In the genomic region with DNA sequence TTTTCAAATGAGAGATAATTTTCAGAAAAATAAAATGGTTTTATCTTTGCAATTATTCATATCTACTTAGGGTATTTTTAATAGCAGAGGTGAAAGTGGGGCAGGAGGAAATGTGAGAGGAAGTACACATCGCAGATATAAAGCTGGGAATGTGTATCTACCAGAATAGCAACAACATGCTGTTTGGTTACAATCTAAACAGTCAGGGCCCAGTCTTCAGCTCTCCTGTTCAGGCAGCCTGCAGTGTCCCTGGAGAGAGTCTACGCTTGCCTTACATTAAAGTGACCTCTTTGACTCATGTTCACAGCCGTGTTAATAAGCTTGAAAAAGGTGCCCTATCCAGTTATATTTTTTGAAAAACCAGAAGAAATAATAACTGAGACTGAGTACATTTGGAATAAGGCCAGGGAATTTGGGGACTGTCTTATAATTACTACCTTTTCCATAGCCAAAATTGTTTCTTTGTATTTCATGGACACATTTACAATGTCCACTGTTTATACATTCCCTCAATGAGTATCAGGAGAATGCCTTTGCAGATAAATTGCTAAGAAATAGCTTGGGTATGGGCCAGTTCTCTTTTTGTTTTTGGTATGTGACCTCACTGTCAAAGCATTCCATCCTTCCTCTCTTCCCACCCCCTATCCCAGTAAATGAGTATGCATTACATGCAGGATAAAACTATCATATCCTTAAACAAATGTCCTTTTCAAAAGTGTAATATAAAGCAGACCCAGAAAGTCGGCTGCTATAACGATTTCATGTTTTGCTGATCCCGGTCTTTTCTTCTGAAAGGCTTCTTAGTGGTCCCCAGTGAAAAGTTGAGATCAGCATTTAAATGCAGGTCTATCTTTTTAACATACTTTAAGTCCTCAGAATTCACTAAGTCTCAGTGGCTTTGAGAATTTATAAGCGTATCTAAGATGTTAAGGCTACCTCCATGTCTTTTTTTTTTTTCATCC, we compare ENCODE assay signal across 9 cellular contexts.
DNase-seq lines count a peak whose midpoint lies in the region; ATAC-seq, FAIRE-seq and TF ChIP-seq lines count a peak whose summit lies in the region.
"Had no signal": no experiment of that assay in that cellular context is flagged by ENCODE, and none has a peak within 500 bp of the region (broad histone marks: within the 10 kb centered on the region; RNA-seq: fewer than 3 reads in every experiment).

No MANE protein-coding gene starts in this region.

- no peak overlapping the region for H3K27ac ChIP-seq in K562 (ENCODE audit: extremely low read depth, low read depth, low read length)
- H3K27ac ChIP-seq in Karpas-422 (ENCODE audit: low read length), result no peak overlapping the region
- H3K27ac ChIP-seq: 22Rv1 had no signal

- no peaks in the 10 kb centered on the region for H3K9me3 ChIP-seq in K562 (replicated peaks; ENCODE audit: control insufficient read depth, insufficient read depth, low read depth, low read length)
- H3K9me3 ChIP-seq in skeletal muscle satellite cell (replicated peaks; ENCODE audit: low read length), result no peaks in the 10 kb centered on the region
- H3K9me3 ChIP-seq in Karpas-422 (ENCODE audit: low read length), result no peaks in the 10 kb centered on the region

- POLR2A ChIA-PET in K562 (lab: Yijun Ruan, JAX), result no interaction called here

- H4K20me1 ChIP-seq in K562 (replicated peaks; ENCODE audit: control insufficient read depth, insufficient read depth, low read length) (no peaks in the 10 kb centered on the region), Karpas-422 (ENCODE audit: insufficient read depth, low read depth, low read length) (no peaks in the 10 kb centered on the region)

- H3K36me3 ChIP-seq in K562 (ENCODE audit: control insufficient read depth, insufficient read depth, low read length), result no peaks in the 10 kb centered on the region
- H3K36me3 ChIP-seq in skeletal muscle satellite cell (ENCODE audit: insufficient read depth, low read length), result no peaks in the 10 kb centered on the region
- H3K36me3 ChIP-seq in Karpas-422 (ENCODE audit: insufficient read depth, low read length), result no peaks in the 10 kb centered on the region

- H3K27me3 ChIP-seq in K562 (ENCODE audit: control insufficient read depth in 2 of 2, insufficient read depth in 2 of 2, low read length in 2 of 2), result no peaks in the 10 kb centered on the region
- no peaks in the 10 kb centered on the region for H3K27me3 ChIP-seq in skeletal muscle satellite cell (ENCODE audit: control insufficient read depth, insufficient read depth, low read length)
- H3K27me3 ChIP-seq in Karpas-422 (ENCODE audit: low read length), result no peaks in the 10 kb centered on the region

- CTCF ChIA-PET in K562 (lab: Yijun Ruan, JAX; ENCODE audit: low intra/inter-chr PET ratio), result no interaction called here

- no TSS peak for BruUV-seq in K562 (replicated peaks; lab: Mats Ljungman, UMichigan)

- DNase-seq in DMS 273 (lab: John Stamatoyannopoulos, UW; ENCODE audit: unreplicated experiment) (peak; percentile 13), DMS 273 treated with DMSO at 0.1 percent for 48 hours (lab: John Stamatoyannopoulos, UW) (no peak), K562 (ENCODE audit: extremely low read depth in 1 of 4, low spot score in 3 of 4) (peak in 1 of 4 experiments; percentile 17), hepatic stellate cell (ENCODE audit: low spot score) (peak; percentile 28), Karpas-422 (no peak)

- H3K9me2 ChIP-seq in Karpas-422 (replicated peaks; ENCODE audit: insufficient read depth, low read length), result no peaks in the 10 kb centered on the region

- H2AFZ ChIP-seq in K562 (ENCODE audit: low read depth, low read length), result peak overlapping the region; percentile 42
- no peak overlapping the region for H2AFZ ChIP-seq in Karpas-422 (ENCODE audit: low read length)

- H3K4me2 ChIP-seq in K562 (ENCODE audit: insufficient read depth, low read length), result no peak overlapping the region
- H3K4me2 ChIP-seq in skeletal muscle satellite cell (ENCODE audit: low read length), result peak overlapping the region; percentile 79
- H3K4me2 ChIP-seq in Karpas-422 (ENCODE audit: low read depth, low read length, poor library complexity, severe bottlenecking), result no peak overlapping the region

- H3K4me3 ChIP-seq in K562, result no peak overlapping the region
- peak overlapping the region; percentile 58 for H3K4me3 ChIP-seq in skeletal muscle satellite cell (ENCODE audit: low read length)
- H3K4me3 ChIP-seq in Karpas-422 (ENCODE audit: low read length), result no peak overlapping the region

- H3K9ac ChIP-seq in K562 (ENCODE audit: insufficient read depth in 1 of 2, low read depth in 2 of 2, low read length in 2 of 2) (no peak overlapping the region), skeletal muscle satellite cell (ENCODE audit: low read depth, low read length) (peak overlapping the region; percentile 82), Karpas-422 (ENCODE audit: low read length) (no peak overlapping the region)

- H3K9me1 ChIP-seq in K562 (ENCODE audit: control insufficient read depth, insufficient read depth, low read length), result no peaks in the 10 kb centered on the region

- no peak for TF ChIP-seq POLR2A in K562 (conservative IDR thresholded peaks at IDR 0.05)

- no peak for FAIRE-seq in K562 (lab: Jason Lieb, UNC)

- no peak for TF ChIP-seq RAD21 in K562 (CRISPR knock-in tag; conservative IDR thresholded peaks at IDR 0.05 in 1 of 2, IDR thresholded peaks at IDR 0.05 in 1 of 2)

- ATAC-seq in K562 (peak; percentile 82), HG02763 (IDR thresholded peaks at IDR 0.05; ENCODE audit: unreplicated experiment) (no peak), HG02798 (IDR thresholded peaks at IDR 0.05; ENCODE audit: poor library complexity, unreplicated experiment) (no peak)

- 20% methylated on average over 7 of the region's 7 CpGs for WGBS in K562 (ENCODE audit: insufficient coverage, low coverage, missing lambda C conversion rate)

- in situ Hi-C loops in K562 (cut with MboI), result no loop called here

- H3K79me2 ChIP-seq in K562 (ENCODE audit: control insufficient read depth, insufficient read depth, low read length) (no peaks in the 10 kb centered on the region), Karpas-422 (ENCODE audit: low read length) (no peaks in the 10 kb centered on the region)

- H3K4me1 ChIP-seq in K562 (replicated peaks in 1 of 2; ENCODE audit: control insufficient read depth in 2 of 2, insufficient read depth in 2 of 2, low read length in 2 of 2) (0 out of 5 replicates have a peak, but pooled peaks cover 0 to 2% of the 10 kb centered on the region in 2 experiments), skeletal muscle satellite cell (ENCODE audit: control insufficient read depth, insufficient read depth, low read length) (peaks cover 23% of the 10 kb centered on the region), Karpas-422 (ENCODE audit: low read length) (no peaks in the 10 kb centered on the region)

- TF ChIP-seq EP300 in K562 (IDR thresholded peaks at IDR 0.05; ENCODE audit: low read length), result no peak

- intact Hi-C loops in K562 (cut with micrococcal nuclease), result no loop called here

- TF ChIP-seq CTCF in K562 (IDR thresholded peaks at IDR 0.05 in 2 of 3, conservative IDR thresholded peaks at IDR 0.05 in 1 of 3; ENCODE audit: insufficient read depth in 2 of 3, low read depth in 1 of 3, low read length in 3 of 3), result no peak

TF ChIP-seq in K562, 482 proteins besides CTCF, POLR2A, EP300 and RAD21:
- peak; percentile 45 for TF ChIP-seq ZNF316 (IDR thresholded peaks at IDR 0.05)
- no peak for TF ChIP-seq ZNF384 (IDR thresholded peaks at IDR 0.05; ENCODE audit: low read depth, low read length)

Comparison
In these comparisons a context has a peak if more than half of its experiments do, and no peak if none do; other contexts are left out.
1. DNase-seq: peak in DMS 273 (single experiment) and hepatic stellate cell (single experiment); none in DMS 273 treated with DMSO at 0.1 percent for 48 hours (single experiment) and Karpas-422 (single experiment).